ENCODE assay signal across 8 cellular contexts in the genomic region with DNA sequence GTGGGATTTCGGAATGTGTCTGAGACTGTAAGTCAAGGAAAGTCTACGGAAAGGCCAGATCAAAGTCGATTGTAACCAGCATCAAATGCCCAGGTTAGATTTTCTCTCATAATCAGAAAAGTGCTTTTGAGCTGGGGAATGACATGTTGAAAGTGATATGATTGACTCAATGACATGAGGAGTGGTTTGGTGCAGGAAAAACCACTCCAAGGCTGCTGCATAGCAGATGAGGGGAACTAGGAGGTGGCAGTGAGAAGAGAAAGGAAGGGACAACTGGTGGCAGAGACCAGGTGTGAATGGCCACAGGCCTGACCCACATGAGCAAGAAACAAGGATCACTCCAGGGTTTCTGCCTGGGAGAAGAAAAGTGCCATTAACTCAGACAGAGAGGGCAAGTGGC. TPM values are rescaled to one million over a fixed set of nuclear protein-coding genes. Genes with fewer than 3 reads are reported as not detected.
DNase-seq lines count a peak whose midpoint lies in the region; ATAC-seq, FAIRE-seq and TF ChIP-seq lines count a peak whose summit lies in the region.

No MANE protein-coding gene starts in this region.

- no peaks in the 10 kb centered on the region for H3K9me2 ChIP-seq in OCI-LY7 (ENCODE audit: insufficient read depth, low read length)

- no peak overlapping the region for H2BK5ac ChIP-seq in neuronal stem cell (ENCODE audit: low read length)

- no peak for TF ChIP-seq CTCF in CD8-positive, alpha-beta T cell (IDR thresholded peaks at IDR 0.05)
- no peak for TF ChIP-seq CTCF in OCI-LY7 (conservative IDR thresholded peaks at IDR 0.05; ENCODE audit: low read length)
- no peak for TF ChIP-seq CTCF in endothelial cell of umbilical vein (IDR thresholded peaks at IDR 0.05; ENCODE audit: extremely low read depth in 1 of 2, insufficient read depth in 1 of 2, low read depth in 1 of 2, low read length in 2 of 2)

- CTCF ChIA-PET in CD8-positive, alpha-beta T cell (lab: Charles Lee): interaction anchor here (0.9 to 1.7 kb wide), 2 partner anchors 19 to 158 kb away, joined by 3 to 6 read pairs; no protein-coding TSS in a partner anchor
- CTCF ChIA-PET in OCI-LY7 (lab: Charles Lee; ENCODE audit: unreplicated experiment): no interaction called here
- CTCF ChIA-PET in endothelial cell of umbilical vein (lab: Charles Lee): interaction anchor here (0.7 to 1.2 kb wide), 3 partner anchors 12 to 21 kb away, joined by 3 to 5 read pairs (median 3); partner anchors contain the start of gene CENPA

- WGBS in neuronal stem cell (ENCODE audit: extremely low coverage in 2 of 2, insufficient read length in 2 of 2, insufficient replicate concordance in 1 of 2), 2 donors: no CpG with 5 or more reads among the region's 3 CpGs

- no peaks in the 10 kb centered on the region for H3K9me3 Mint-ChIP-seq in CD8-positive, alpha-beta T cell

- no peaks in the 10 kb centered on the region for H3K36me3 ChIP-seq in CD8-positive, alpha-beta T cell (ENCODE audit: insufficient read depth, low read length)
- H3K36me3 ChIP-seq in OCI-LY7 (ENCODE audit: insufficient read depth, low read length): no peaks in the 10 kb centered on the region
- peaks cover 0 to 2% of the 10 kb centered on the region in 2 experiments for H3K36me3 ChIP-seq in endothelial cell of umbilical vein (ENCODE audit: control insufficient read depth in 2 of 2, extremely low read depth in 1 of 2, insufficient read depth in 2 of 2, low read length in 2 of 2)
- H3K36me3 ChIP-seq in neuronal stem cell (replicated peaks in 1 of 2; ENCODE audit: control insufficient read depth in 2 of 2, insufficient read depth in 2 of 2, low read length in 2 of 2): peaks cover 0 to 38% of the 10 kb centered on the region in 2 donors

- no peak for ATAC-seq in CD8-positive, alpha-beta T cell
- ATAC-seq in HG02884 (IDR thresholded peaks at IDR 0.05; ENCODE audit: unreplicated experiment): no peak
- ATAC-seq in GM18861 (IDR thresholded peaks at IDR 0.05; ENCODE audit: unreplicated experiment): no peak
- ATAC-seq in activated CD4-positive, CD25-positive, alpha-beta regulatory T cell treated with anti-CD3 and anti-CD28 coated beads, Interleukin-2, amount 50 U/mL, for 24 hours: no peak
- no peak for ATAC-seq in HG03520 (IDR thresholded peaks at IDR 0.05; ENCODE audit: unreplicated experiment)

- H4K20me1 ChIP-seq in OCI-LY7 (ENCODE audit: insufficient read depth, low read length): no peaks in the 10 kb centered on the region
- H4K20me1 ChIP-seq in endothelial cell of umbilical vein (replicated peaks; ENCODE audit: control insufficient read depth, extremely low read depth, insufficient read depth, low read length): no peaks in the 10 kb centered on the region

- peaks cover 32% of the 10 kb centered on the region for H3K4me1 ChIP-seq in CD8-positive, alpha-beta T cell (ENCODE audit: insufficient read depth, low read length)
- H3K4me1 ChIP-seq in OCI-LY7 (ENCODE audit: insufficient read depth, low read length, poor library complexity, severe bottlenecking) (peaks cover 11% of the 10 kb centered on the region), endothelial cell of umbilical vein (ENCODE audit: control insufficient read depth, extremely low read depth, insufficient read depth, low read length) (peaks cover 9% of the 10 kb centered on the region), neuronal stem cell (ENCODE audit: control insufficient read depth in 2 of 2, insufficient read depth in 1 of 2, low read depth in 1 of 2, low read length in 2 of 2) (peaks cover 7 to 34% of the 10 kb centered on the region in 2 donors)

- H2AFZ ChIP-seq in OCI-LY7 (ENCODE audit: low read length) (peak overlapping the region; percentile 59; the same call in 1 of the 2 replicates), endothelial cell of umbilical vein (ENCODE audit: low read depth, low read length) (peak overlapping the region; percentile 86), neuronal stem cell (ENCODE audit: low read length) (peak overlapping the region; percentile 87)

- H3K9ac ChIP-seq in endothelial cell of umbilical vein (replicated peaks; ENCODE audit: extremely low read depth, insufficient read depth, low read length) (peak overlapping the region; percentile 92), neuronal stem cell (ENCODE audit: low read depth, low read length, poor library complexity) (peak overlapping the region; percentile 90)

- no peak overlapping the region for H2BK120ac ChIP-seq in neuronal stem cell (ENCODE audit: low read depth, low read length)

- H3K4me3 ChIP-seq in CD8-positive, alpha-beta T cell (ENCODE audit: low read depth, low read length): peak overlapping the region; percentile 100
- H3K4me3 ChIP-seq in OCI-LY7 (ENCODE audit: low read depth, low read length, poor library complexity, severe bottlenecking) (peak overlapping the region; percentile 84), endothelial cell of umbilical vein (replicated peaks in 1 of 3; ENCODE audit: insufficient read depth in 1 of 3, low read depth in 1 of 3, low read length in 3 of 3) (peak overlapping the region; percentile 82 to 90 (median 84)), neuronal stem cell (ENCODE audit: low read length in 2 of 2) (peak overlapping the region; percentile 89 to 92)

- no peak overlapping the region for H2BK12ac ChIP-seq in neuronal stem cell (ENCODE audit: low read length)

- no peak overlapping the region for H3K23ac ChIP-seq in neuronal stem cell (ENCODE audit: low read depth, low read length, poor library complexity)

- H3K79me1 ChIP-seq in neuronal stem cell (ENCODE audit: low read depth, low read length): peaks cover 3% of the 10 kb centered on the region

- peaks cover 3% of the 10 kb centered on the region; the same call in 1 of the 2 replicates for H3K79me2 ChIP-seq in OCI-LY7 (ENCODE audit: insufficient read depth, low read depth, low read length)
- peaks cover 50% of the 10 kb centered on the region for H3K79me2 ChIP-seq in endothelial cell of umbilical vein (ENCODE audit: control insufficient read depth, insufficient read depth, low read length)

- no peak overlapping the region for H3K4ac ChIP-seq in neuronal stem cell (ENCODE audit: low read length)

- peak overlapping the region; percentile 91 for H3K27ac ChIP-seq in CD8-positive, alpha-beta T cell (ENCODE audit: low read depth, low read length)
- no peak overlapping the region for H3K27ac ChIP-seq in OCI-LY7 (ENCODE audit: low read depth, low read length, poor library complexity, severe bottlenecking)
- peak overlapping the region; percentile 73 for H3K27ac ChIP-seq in endothelial cell of umbilical vein (ENCODE audit: insufficient read depth, low read depth, low read length)
- no peak overlapping the region for H3K27ac ChIP-seq in neuronal stem cell (replicated peaks; ENCODE audit: low read length)

- H3K27ac Mint-ChIP-seq in CD8-positive, alpha-beta T cell: peak overlapping the region; percentile 96

- peaks cover 7% of the 10 kb centered on the region for H3K36me3 Mint-ChIP-seq in CD8-positive, alpha-beta T cell

- H3K4me2 ChIP-seq in OCI-LY7 (ENCODE audit: low read length): peak overlapping the region; percentile 83
- peak overlapping the region; percentile 80 for H3K4me2 ChIP-seq in endothelial cell of umbilical vein (ENCODE audit: insufficient read depth, low read length)
- peak overlapping the region; percentile 88 for H3K4me2 ChIP-seq in neuronal stem cell (ENCODE audit: insufficient read depth, low read length, poor library complexity, severe bottlenecking)

- H4K8ac ChIP-seq in neuronal stem cell (ENCODE audit: low read depth, low read length): no peak overlapping the region

- no peak overlapping the region for H3K18ac ChIP-seq in neuronal stem cell (ENCODE audit: low read length)

- no peak for DNase-seq in CD8-positive, alpha-beta T cell
- DNase-seq in OCI-LY7 (ENCODE audit: low spot score): no peak
- DNase-seq in endothelial cell of umbilical vein (ENCODE audit: low read depth, low spot score): no peak
- DNase-seq in neuronal stem cell (ENCODE audit: low spot score): no peak

- no peaks in the 10 kb centered on the region for H3K9me1 ChIP-seq in endothelial cell of umbilical vein (replicated peaks; ENCODE audit: control insufficient read depth, extremely low read depth, insufficient read depth, low read length)

- no peak for TF ChIP-seq POLR2A in endothelial cell of umbilical vein (IDR thresholded peaks at IDR 0.05; ENCODE audit: low read depth, low read length)

- H3K27me3 ChIP-seq in CD8-positive, alpha-beta T cell (ENCODE audit: insufficient read depth, low read length): no peaks in the 10 kb centered on the region
- H3K27me3 ChIP-seq in endothelial cell of umbilical vein (ENCODE audit: control insufficient read depth in 2 of 2, insufficient read depth in 2 of 2, low read length in 2 of 2) (no peaks in the 10 kb centered on the region), neuronal stem cell (ENCODE audit: control insufficient read depth in 3 of 3, insufficient read depth in 3 of 3, low read depth in 1 of 3, low read length in 3 of 3) (no peaks in the 10 kb centered on the region)

- no peak overlapping the region for H2BK15ac ChIP-seq in neuronal stem cell (ENCODE audit: low read length)

- H3K4me1 Mint-ChIP-seq in CD8-positive, alpha-beta T cell (ENCODE audit: low read depth): peaks cover 50% of the 10 kb centered on the region

- no peak overlapping the region for H3K14ac ChIP-seq in neuronal stem cell (ENCODE audit: low read length)

- dilution Hi-C loops in endothelial cell of umbilical vein (cut with MboI; ENCODE audit: extremely low pct_ligation_motif_present, low sequenced_read_pairs): no loop called here

- no peaks in the 10 kb centered on the region for H3K27me3 Mint-ChIP-seq in CD8-positive, alpha-beta T cell (ENCODE audit: low read depth)

- no peak overlapping the region for H4K91ac ChIP-seq in neuronal stem cell (ENCODE audit: low read depth, low read length, poor library complexity)

- H3K9me3 ChIP-seq in CD8-positive, alpha-beta T cell (ENCODE audit: low read length): no peaks in the 10 kb centered on the region
- no peaks in the 10 kb centered on the region for H3K9me3 ChIP-seq in OCI-LY7 (ENCODE audit: low read length)
- H3K9me3 ChIP-seq in endothelial cell of umbilical vein (replicated peaks; ENCODE audit: control insufficient read depth, insufficient read depth, low read length): no peaks in the 10 kb centered on the region
- no peaks in the 10 kb centered on the region for H3K9me3 ChIP-seq in neuronal stem cell (replicated peaks in 1 of 2; ENCODE audit: control insufficient read depth in 2 of 2, insufficient read depth in 1 of 2, low read depth in 1 of 2, low read length in 2 of 2)

- H2AK5ac ChIP-seq in neuronal stem cell (ENCODE audit: low read depth, low read length): no peak overlapping the region

- peak overlapping the region; percentile 94 for H3K4me3 Mint-ChIP-seq in CD8-positive, alpha-beta T cell

- POLR2A ChIA-PET in CD8-positive, alpha-beta T cell (lab: Charles Lee): interaction anchor here (0.6 to 0.8 kb wide), 2 partner anchors 9 to 11 kb away, joined by 3 to 4 read pairs; no protein-coding TSS in a partner anchor
- POLR2A ChIA-PET in OCI-LY7 (lab: Charles Lee) (interaction anchor here (0.6 to 1.8 kb wide), 3 partner anchors 9 to 430 kb away, joined by 3 to 6 read pairs (median 4); no protein-coding TSS in a partner anchor), endothelial cell of umbilical vein (lab: Charles Lee) (no interaction called here)

- FAIRE-seq in endothelial cell of umbilical vein (lab: Jason Lieb, UNC): peak; percentile 68

- TSS peak; percentile 51 for BruUV-seq in OCI-LY7 (replicated peaks; lab: Mats Ljungman, UMichigan)
- BruUV-seq in endothelial cell of umbilical vein (replicated peaks; lab: Mats Ljungman, UMichigan): no TSS peak

- intact Hi-C loops in CD8-positive, alpha-beta T cell (cut with DNase I, micrococcal nuclease): loop anchor here (1.0 to 5.0 kb wide), 2 partner anchors 20 to 418 kb away; partner anchors contain the start of genes ADGRF3 (in 1 of the 2) and SELENOI (in 1 of the 2)
- intact Hi-C loops in OCI-LY7 (cut with micrococcal nuclease; ENCODE audit: unreplicated experiment) (loop anchor here (2.0 kb wide), 1 partner anchor 20 kb away; no protein-coding TSS in a partner anchor), endothelial cell of umbilical vein (cut with micrococcal nuclease) (loop anchor here (1.0 kb wide), 1 partner anchor 20 kb away; no protein-coding TSS in a partner anchor)

RNA-seq across cellular contexts. Expression of gene SLC35F6, which starts 0.8 kb away (rescaled TPM):
- 10 to 100 TPM; 30.4 to 30.7 TPM for total RNA-seq in CD8-positive, alpha-beta T cell
- total RNA-seq in OCI-LY7 (2014; rRNA removed; shearing (Covaris generic)): 10.4 and 10.6 TPM in 2 replicates
- 12.9 and 15.0 TPM in 2 replicates for total RNA-seq in OCI-LY7 (2022)
- total RNA-seq in endothelial cell of umbilical vein: 36.6 and 39.8 TPM in 2 replicates
- 34.6 and 43.8 TPM in 2 replicates for polyA plus RNA-seq in endothelial cell of umbilical vein
- polyA plus RNA-seq in endothelial cell of umbilical vein (2011; cell fraction: cytosol; rRNA removed): 23.3 and 23.7 TPM in 2 replicates
- 10.9 and 12.0 TPM in 2 replicates for polyA plus RNA-seq in endothelial cell of umbilical vein (2011; cell fraction: nucleus; rRNA removed)
- polyA plus RNA-seq in endothelial cell of umbilical vein (2012): 19.6 and 20.0 TPM in 2 replicates
- 59.9 and 70.1 TPM in 2 replicates for polyA minus RNA-seq in endothelial cell of umbilical vein
- 48.1 TPM for polyA minus RNA-seq in endothelial cell of umbilical vein (2011; cell fraction: cytosol; rRNA and poly(A)+ RNA removed)
- polyA minus RNA-seq in endothelial cell of umbilical vein (2011; cell fraction: nucleus; rRNA and poly(A)+ RNA removed): 14.7 and 16.6 TPM in 2 replicates
- 8.5 TPM for polyA plus RNA-seq in neuronal stem cell (2013, experiment 1 of 2)
- 9.6 TPM for polyA plus RNA-seq in neuronal stem cell (2013, experiment 2 of 2)

RNA-seq across cellular contexts. Expression of gene CENPA, which starts 20.9 kb away (rescaled TPM):
- under 1 TPM; 0.39 to 0.62 TPM for total RNA-seq in CD8-positive, alpha-beta T cell
- total RNA-seq in OCI-LY7 (2014; rRNA removed; shearing (Covaris generic)): 27.8 and 48.2 TPM in 2 replicates
- total RNA-seq in OCI-LY7 (2022) (63.6 and 67.9 TPM in 2 replicates), endothelial cell of umbilical vein (33.1 and 34.1 TPM in 2 replicates)
- polyA plus RNA-seq in endothelial cell of umbilical vein: 18.6 and 22.0 TPM in 2 replicates
- 27.5 and 28.2 TPM in 2 replicates for polyA plus RNA-seq in endothelial cell of umbilical vein (2011; cell fraction: cytosol; rRNA removed)
- polyA plus RNA-seq in endothelial cell of umbilical vein (2011; cell fraction: nucleus; rRNA removed): 13.3 and 14.0 TPM in 2 replicates
- 10.5 and 22.7 TPM in 2 replicates for polyA plus RNA-seq in endothelial cell of umbilical vein (2012)
- polyA minus RNA-seq in endothelial cell of umbilical vein: 14.9 and 17.7 TPM in 2 replicates
- polyA minus RNA-seq in endothelial cell of umbilical vein (2011; cell fraction: cytosol; rRNA and poly(A)+ RNA removed): 28.3 TPM
- polyA minus RNA-seq in endothelial cell of umbilical vein (2011; cell fraction: nucleus; rRNA and poly(A)+ RNA removed): 6.3 and 7.4 TPM in 2 replicates
- polyA plus RNA-seq in neuronal stem cell (2013, experiment 1 of 2): 61.5 TPM
- 60.8 TPM for polyA plus RNA-seq in neuronal stem cell (2013, experiment 2 of 2)

Comparison
In these comparisons a context has a peak if more than half of its experiments do, and no peak if none do; other contexts are left out.
1. H3K27ac ChIP-seq: peak in CD8-positive, alpha-beta T cell (single experiment) and endothelial cell of umbilical vein (single experiment); none in OCI-LY7 (single experiment) and neuronal stem cell (single experiment).
2. RNA of gene CENPA, which starts 20.9 kb away (total RNA-seq): 27.8 to 67.9 TPM in OCI-LY7 and 33.1 to 34.1 TPM in endothelial cell of umbilical vein; 0.39 to 0.62 TPM in CD8-positive, alpha-beta T cell; every median in the first group is over 10 times any median in the second.
3. Peak in every context shown above with its lines, with median percentiles within 50 percentile points of each other: H3K4me3 ChIP-seq, H2AFZ ChIP-seq and H3K4me2 ChIP-seq.